ENCODE assay signal across 8 cellular contexts in genomic region chr19:52601025-52601973, GRCh38. TPM values are rescaled to one million over a fixed set of nuclear protein-coding genes. Genes with fewer than 3 reads are reported as not detected.
DNase-seq lines count a peak whose midpoint lies in the region; ATAC-seq, FAIRE-seq and TF ChIP-seq lines count a peak whose summit lies in the region.

No MANE protein-coding gene starts in this region.

- peaks cover 5% of the 10 kb centered on the region for H3K9me3 ChIP-seq in CD8-positive, alpha-beta memory T cell (ENCODE audit: low read length)
- H3K9me3 ChIP-seq in endothelial cell of umbilical vein (replicated peaks; ENCODE audit: control insufficient read depth, insufficient read depth, low read length), result no peaks in the 10 kb centered on the region

- DNase-seq in CD8-positive, alpha-beta memory T cell, result peak; percentile 88 to 95 (median 92)
- DNase-seq in HK-2 (ENCODE audit: unreplicated experiment) (peak; percentile 93), NK-92 (lab: John Stamatoyannopoulos, UW; ENCODE audit: unreplicated experiment) (peak; percentile 62), endothelial cell of umbilical vein (ENCODE audit: low read depth, low spot score) (peak; percentile 84), midbrain (lab: John Stamatoyannopoulos, UW) (peak; percentile 78)
- peak; percentile 71 for DNase-seq in activated CD8-positive, alpha-beta memory T cell treated with anti-CD3 and anti-CD28 coated beads, Interleukin-2, amount 50 U/mL, for 1 hour (ENCODE audit: extremely low read depth)
- peak; percentile 81 for DNase-seq in stimulated activated CD8-positive, alpha-beta memory T cell treated with anti-CD3 and anti-CD28 coated beads, Interleukin-15, amount 100 ng/mL, for 24 hours (ENCODE audit: low read depth)

- peaks cover 32 to 49% (median 40%) of the 10 kb centered on the region in 3 donors for H3K4me1 Mint-ChIP-seq in CD8-positive, alpha-beta memory T cell

- peak; percentile 66 for TF ChIP-seq POLR2A in endothelial cell of umbilical vein (IDR thresholded peaks at IDR 0.05; ENCODE audit: low read depth, low read length)

- H3K4me2 ChIP-seq in endothelial cell of umbilical vein (ENCODE audit: insufficient read depth, low read length), result peak overlapping the region; percentile 98

- no peaks in the 10 kb centered on the region for H4K20me1 ChIP-seq in endothelial cell of umbilical vein (replicated peaks; ENCODE audit: control insufficient read depth, extremely low read depth, insufficient read depth, low read length)

- POLR2A ChIA-PET in CD8-positive, alpha-beta memory T cell (lab: Charles Lee), result no interaction called here
- POLR2A ChIA-PET in endothelial cell of umbilical vein (lab: Charles Lee), result no interaction called here

- H3K27ac Mint-ChIP-seq in CD8-positive, alpha-beta memory T cell, result peak overlapping the region; percentile 59 to 97 (median 89)

- H3K4me3 Mint-ChIP-seq in CD8-positive, alpha-beta memory T cell, result peak overlapping the region; percentile 89 to 98 (median 94)

- intact Hi-C loops in endothelial cell of umbilical vein (cut with micrococcal nuclease), result loop anchor here (5.0 kb wide), 1 partner anchor 91 kb away; no protein-coding TSS in a partner anchor

- peaks cover 7 to 27% (median 25%) of the 10 kb centered on the region in 3 donors for H3K36me3 Mint-ChIP-seq in CD8-positive, alpha-beta memory T cell

- H2AFZ ChIP-seq in endothelial cell of umbilical vein (ENCODE audit: low read depth, low read length), result peak overlapping the region; percentile 98

- H3K9me1 ChIP-seq in endothelial cell of umbilical vein (replicated peaks; ENCODE audit: control insufficient read depth, extremely low read depth, insufficient read depth, low read length), result no peaks in the 10 kb centered on the region

- TF ChIP-seq CTCF in endothelial cell of umbilical vein (IDR thresholded peaks at IDR 0.05; ENCODE audit: extremely low read depth in 1 of 2, insufficient read depth in 1 of 2, low read depth in 1 of 2, low read length in 2 of 2), result peak in 1 of 2 donors; percentile 32

- no peaks in the 10 kb centered on the region for H3K79me2 ChIP-seq in endothelial cell of umbilical vein (ENCODE audit: control insufficient read depth, insufficient read depth, low read length)

- dilution Hi-C loops in endothelial cell of umbilical vein (cut with MboI; ENCODE audit: extremely low pct_ligation_motif_present, low sequenced_read_pairs), result no loop called here

- H3K27me3 Mint-ChIP-seq in CD8-positive, alpha-beta memory T cell, result no peaks in the 10 kb centered on the region

- peaks cover 5% of the 10 kb centered on the region for H3K36me3 ChIP-seq in CD8-positive, alpha-beta memory T cell (ENCODE audit: insufficient read depth, low read length)
- no peaks in the 10 kb centered on the region for H3K36me3 ChIP-seq in endothelial cell of umbilical vein (ENCODE audit: control insufficient read depth in 2 of 2, extremely low read depth in 1 of 2, insufficient read depth in 2 of 2, low read length in 2 of 2)

- H3K4me3 ChIP-seq in CD8-positive, alpha-beta memory T cell (ENCODE audit: low read length), result peak overlapping the region; percentile 84
- H3K4me3 ChIP-seq in endothelial cell of umbilical vein (replicated peaks in 1 of 3; ENCODE audit: insufficient read depth in 1 of 3, low read depth in 1 of 3, low read length in 3 of 3), result peak overlapping the region; percentile 58 to 82 (median 82)

- peak; percentile 97 for ATAC-seq in GM19438 (IDR thresholded peaks at IDR 0.05; ENCODE audit: low read depth, unreplicated experiment)

- H3K27ac ChIP-seq in CD8-positive, alpha-beta memory T cell (ENCODE audit: low read depth, low read length), result peak overlapping the region; percentile 63
- H3K27ac ChIP-seq in endothelial cell of umbilical vein (ENCODE audit: insufficient read depth, low read depth, low read length), result no peak overlapping the region

- BruUV-seq in endothelial cell of umbilical vein (replicated peaks; lab: Mats Ljungman, UMichigan), result TSS peak; percentile 50

- peak; percentile 93 for FAIRE-seq in endothelial cell of umbilical vein (lab: Jason Lieb, UNC)

- peak overlapping the region; percentile 55 for H3K9ac ChIP-seq in endothelial cell of umbilical vein (replicated peaks; ENCODE audit: extremely low read depth, insufficient read depth, low read length)

- H3K4me1 ChIP-seq in CD8-positive, alpha-beta memory T cell (ENCODE audit: insufficient read depth, low read length), result peaks cover 9% of the 10 kb centered on the region
- H3K4me1 ChIP-seq in endothelial cell of umbilical vein (ENCODE audit: control insufficient read depth, extremely low read depth, insufficient read depth, low read length), result no peaks in the 10 kb centered on the region

- H3K27me3 ChIP-seq in CD8-positive, alpha-beta memory T cell (ENCODE audit: insufficient read depth, low read length, poor library complexity, severe bottlenecking), result no peaks in the 10 kb centered on the region
- H3K27me3 ChIP-seq in endothelial cell of umbilical vein (ENCODE audit: control insufficient read depth in 2 of 2, insufficient read depth in 2 of 2, low read length in 2 of 2), result no peaks in the 10 kb centered on the region

- CTCF ChIA-PET in CD8-positive, alpha-beta memory T cell (lab: Charles Lee), result no interaction called here
- CTCF ChIA-PET in endothelial cell of umbilical vein (lab: Charles Lee), result interaction anchor here (0.6 to 1.8 kb wide), 2 partner anchors 12 to 25 kb away, joined by 4 read pairs; no protein-coding TSS in a partner anchor

- peaks cover 2 to 30% (median 16%) of the 10 kb centered on the region in 5 donors for H3K9me3 Mint-ChIP-seq in CD8-positive, alpha-beta memory T cell

TF ChIP-seq in endothelial cell of umbilical vein, 7 proteins besides CTCF, POLR2A, EP300 and RAD21:
- TF ChIP-seq GATA2 (IDR thresholded peaks at IDR 0.05; ENCODE audit: insufficient read depth, insufficient read length, low read depth, low read length), result no peak
- no peak for TF ChIP-seq EZH2 (IDR thresholded peaks at IDR 0.05; ENCODE audit: borderline replicate concordance, low read depth, low read length, severe bottlenecking)
- TF ChIP-seq POLR2AphosphoS5 (IDR thresholded peaks at IDR 0.05; ENCODE audit: insufficient read depth, low read depth, low read length), result peak; percentile 47
- TF ChIP-seq FOS (IDR thresholded peaks at IDR 0.05; ENCODE audit: borderline replicate concordance, insufficient read depth, low read length), result no peak
- TF ChIP-seq JUN (IDR thresholded peaks at IDR 0.05; ENCODE audit: borderline replicate concordance, insufficient read depth, insufficient read length, low read depth), result no peak

RNA-seq across cellular contexts. Expression of gene ZNF701, which starts 31.2 kb away (rescaled TPM):
- 10 to 100 TPM; 16.8 to 18.3 TPM for total RNA-seq in CD8-positive, alpha-beta memory T cell
- polyA plus RNA-seq in CD8-positive, alpha-beta memory T cell, result 17.7 TPM
- 12.1 and 12.3 TPM in 2 replicates for total RNA-seq in endothelial cell of umbilical vein
- polyA plus RNA-seq in endothelial cell of umbilical vein, result 4.4 and 4.7 TPM in 2 replicates
- 3.4 and 4.7 TPM in 2 replicates for polyA plus RNA-seq in endothelial cell of umbilical vein (2011; cell fraction: cytosol; rRNA removed)
- polyA plus RNA-seq in endothelial cell of umbilical vein (2011; cell fraction: nucleus; rRNA removed), result 10.7 and 13.4 TPM in 2 replicates
- 5.7 and 6.4 TPM in 2 replicates for polyA plus RNA-seq in endothelial cell of umbilical vein (2012)
- polyA minus RNA-seq in endothelial cell of umbilical vein, result 14.7 and 17.4 TPM in 2 replicates
- polyA minus RNA-seq in endothelial cell of umbilical vein (2011; cell fraction: cytosol; rRNA and poly(A)+ RNA removed), result 3.9 TPM
- 9.2 and 17.5 TPM in 2 replicates for polyA minus RNA-seq in endothelial cell of umbilical vein (2011; cell fraction: nucleus; rRNA and poly(A)+ RNA removed)

RNA-seq across cellular contexts. Expression of gene ZNF83, which starts 36.9 kb away (rescaled TPM):
- 10 to 100 TPM; 26.9 to 28.0 TPM for total RNA-seq in CD8-positive, alpha-beta memory T cell
- 23.1 TPM for polyA plus RNA-seq in CD8-positive, alpha-beta memory T cell
- 39.3 and 41.4 TPM in 2 replicates for total RNA-seq in endothelial cell of umbilical vein
- 29.6 and 32.3 TPM in 2 replicates for polyA plus RNA-seq in endothelial cell of umbilical vein
- 9.2 and 15.6 TPM in 2 replicates for polyA plus RNA-seq in endothelial cell of umbilical vein (2011; cell fraction: cytosol; rRNA removed)
- 182 and 211 TPM in 2 replicates for polyA plus RNA-seq in endothelial cell of umbilical vein (2011; cell fraction: nucleus; rRNA removed)
- polyA plus RNA-seq in endothelial cell of umbilical vein (2012), result 25.5 and 30.1 TPM in 2 replicates
- polyA minus RNA-seq in endothelial cell of umbilical vein, result 47.6 and 49.9 TPM in 2 replicates
- polyA minus RNA-seq in endothelial cell of umbilical vein (2011; cell fraction: cytosol; rRNA and poly(A)+ RNA removed), result 12.1 TPM
- 43.5 and 71.7 TPM in 2 replicates for polyA minus RNA-seq in endothelial cell of umbilical vein (2011; cell fraction: nucleus; rRNA and poly(A)+ RNA removed)
